ENCODE assay signal across 1 cellular context in the genomic region with DNA sequence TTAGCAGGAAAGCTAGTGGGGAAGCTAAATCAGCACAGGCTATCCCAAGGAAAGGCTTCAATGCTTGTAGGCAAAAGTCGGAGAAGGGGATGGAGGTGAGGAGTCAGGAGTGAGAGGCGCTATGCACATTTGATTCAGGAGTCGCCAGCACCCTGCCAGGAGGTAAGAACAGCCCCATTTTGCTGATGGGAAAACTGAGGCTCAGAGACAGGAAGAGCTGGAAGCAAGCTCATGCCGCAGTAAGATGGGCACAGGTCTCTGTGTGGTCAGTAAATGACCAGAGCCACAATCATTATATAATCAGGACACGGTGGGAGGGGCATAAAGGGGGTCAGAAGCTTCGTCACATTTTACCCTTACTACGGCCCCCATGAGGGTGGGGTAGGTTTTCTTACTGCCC.
A peak's percentile ranks its signal among the peaks of the same experiment; 100 is the strongest.
TF ChIP-seq lines count a peak whose summit lies in the region.

No MANE protein-coding gene starts in this region.

TF ChIP-seq in H1, 55 proteins besides CTCF, POLR2A, EP300 and RAD21:
- TF ChIP-seq SAP30 (IDR thresholded peaks at IDR 0.05; ENCODE audit: insufficient read depth, insufficient replicate concordance, low read length) (no peak), SP1 (IDR thresholded peaks at IDR 0.05; ENCODE audit: low read depth, low read length) (no peak), HDAC2 (IDR thresholded peaks at IDR 0.05; ENCODE audit: borderline replicate concordance in 1 of 2, low read depth in 2 of 2, low read length in 2 of 2) (peak in 1 of 2 experiments; percentile 80; a peak in 1 of 4 replicates), JUN (IDR thresholded peaks at IDR 0.05; ENCODE audit: low read depth, low read length) (no peak), RFX5 (IDR thresholded peaks at IDR 0.05; ENCODE audit: borderline replicate concordance, low read depth, low read length) (no peak), KDM1A (IDR thresholded peaks at IDR 0.05; ENCODE audit: borderline replicate concordance, low read length) (peak; percentile 90; the same call in 1 of the 2 replicates), SP2 (IDR thresholded peaks at IDR 0.05; ENCODE audit: low read length) (no peak), TCF12 (IDR thresholded peaks at IDR 0.05; ENCODE audit: low read depth, low read length) (no peak), CBX5 (IDR thresholded peaks at IDR 0.05; ENCODE audit: low read depth, low read length) (no peak), SIN3A (conservative IDR thresholded peaks at IDR 0.05 in 1 of 2, IDR thresholded peaks at IDR 0.05 in 1 of 2; ENCODE audit: low read depth in 1 of 2, low read length in 2 of 2) (no peak), FOSL1 (IDR thresholded peaks at IDR 0.05; ENCODE audit: insufficient read depth, low read depth, low read length) (no peak), ZNF274 (IDR thresholded peaks at IDR 0.05; ENCODE audit: borderline replicate concordance, extremely low read depth, low read length) (no peak)
